Comparison of ENCODE assay signal across 3 cellular contexts in the genomic region with DNA sequence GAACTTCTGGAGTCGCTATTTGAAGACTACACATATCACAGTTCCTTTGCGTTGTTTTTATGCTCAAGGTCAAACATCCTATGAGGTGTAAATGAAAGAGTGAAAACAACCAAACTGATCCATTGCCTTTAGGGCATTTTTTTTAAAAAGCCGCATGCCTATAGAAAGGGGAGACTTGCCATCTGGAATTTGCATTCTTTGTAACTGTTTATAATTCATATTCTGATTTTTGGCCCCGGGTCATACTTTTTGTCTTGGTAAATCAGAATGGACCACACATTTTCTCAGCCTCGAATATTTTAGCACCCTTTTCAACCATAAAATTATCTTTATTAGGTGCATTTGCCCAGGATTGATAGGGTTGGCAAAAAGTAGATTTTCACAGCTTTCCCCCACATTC.
"Had no signal": no experiment of that assay in that cellular context is flagged by ENCODE, and none has a peak within 500 bp of the region (broad histone marks: within the 10 kb centered on the region; RNA-seq: fewer than 3 reads in every experiment).

No MANE protein-coding gene starts in this region.

- DNase-seq: GDM1, GF-D8 had no signal

- H3K4me3 ChIP-seq: GM12878 had no signal

- ATAC-seq: GM12878 had no signal
